ENCODE assay signal across 15 cellular contexts in genomic region chr5:135718151-135718550, GRCh38.
DNase-seq lines count a peak whose midpoint lies in the region; ATAC-seq and TF ChIP-seq lines count a peak whose summit lies in the region.
"Had no signal": no experiment of that assay in that cellular context is flagged by ENCODE, and none has a peak within 500 bp of the region (broad histone marks: within the 10 kb centered on the region; RNA-seq: fewer than 3 reads in every experiment).

No MANE protein-coding gene starts in this region.

- no peak overlapping the region for H3K4me3 Mint-ChIP-seq in GM23338
- H3K4me3 Mint-ChIP-seq in chondrocyte (ENCODE audit: unreplicated experiment) = no peak overlapping the region
- H3K4me3 Mint-ChIP-seq: stimulated activated naive CD8-positive, alpha-beta T cell treated with anti-CD3 and anti-CD28 coated beads, Interleukin-15, Interleukin-2, amounts not matched to agents 100 ng/mL and 50 ng/mL, for 24 hours had no signal

- H3K9ac ChIP-seq in Loucy (ENCODE audit: low read depth, low read length, poor library complexity, severe bottlenecking) = no peak overlapping the region
- H3K9ac ChIP-seq in mesenchymal stem cell (ENCODE audit: low read length) = no peak overlapping the region

- H3K27me3 ChIP-seq in Loucy (ENCODE audit: insufficient read depth, low read length, poor library complexity, severe bottlenecking) = no peaks in the 10 kb centered on the region
- peaks cover 31 to 60% of the 10 kb centered on the region in 2 experiments for H3K27me3 ChIP-seq in mesenchymal stem cell (ENCODE audit: control insufficient read depth in 1 of 2, insufficient read depth in 1 of 2, low read length in 2 of 2)
- H3K27me3 ChIP-seq in GM23338 (ENCODE audit: insufficient read depth) = no peaks in the 10 kb centered on the region
- H3K27me3 ChIP-seq: body of pancreas had no signal

- peaks cover 15% of the 10 kb centered on the region for H3K4me1 ChIP-seq in Loucy (ENCODE audit: insufficient read depth, low read length, poor library complexity, severe bottlenecking)
- peaks cover 9% of the 10 kb centered on the region for H3K4me1 ChIP-seq in mesenchymal stem cell (ENCODE audit: control insufficient read depth, insufficient read depth, low read depth, low read length)
- H3K4me1 ChIP-seq in GM23338 (ENCODE audit: insufficient read depth) = peaks cover 5% of the 10 kb centered on the region
- H3K4me1 ChIP-seq: body of pancreas, gastrocnemius medialis had no signal

- H3K79me1 ChIP-seq in mesenchymal stem cell (replicated peaks; ENCODE audit: low read length, poor library complexity, severe bottlenecking) = no peaks in the 10 kb centered on the region

- H2BK120ac ChIP-seq in mesenchymal stem cell (ENCODE audit: low read depth, low read length) = no peak overlapping the region

- H2BK5ac ChIP-seq in mesenchymal stem cell (ENCODE audit: low read depth, low read length, poor library complexity, severe bottlenecking) = no peak overlapping the region

- no peak overlapping the region for H2AK5ac ChIP-seq in mesenchymal stem cell (ENCODE audit: low read length, severe bottlenecking)

- H3F3A ChIP-seq in Loucy (ENCODE audit: low read depth) (no peaks in the 10 kb centered on the region), GM23338 (replicated peaks; ENCODE audit: low read depth) (no peaks in the 10 kb centered on the region)

- no peak overlapping the region for H2BK12ac ChIP-seq in mesenchymal stem cell (ENCODE audit: low read length in 2 of 2)

- H3K9me3 Mint-ChIP-seq in GM23338 (no peaks in the 10 kb centered on the region), chondrocyte (ENCODE audit: low read depth) (peaks cover 3% of the 10 kb centered on the region)
- H3K9me3 Mint-ChIP-seq: stimulated activated naive CD8-positive, alpha-beta T cell treated with anti-CD3 and anti-CD28 coated beads, Interleukin-15, Interleukin-2, amounts not matched to agents 100 ng/mL and 50 ng/mL, for 24 hours had no signal

- H3K27ac ChIP-seq in mesenchymal stem cell (ENCODE audit: low read length, poor library complexity, severe bottlenecking) = no peak overlapping the region
- H3K27ac ChIP-seq in GM23338 (ENCODE audit: low read depth) = no peak overlapping the region
- H3K27ac ChIP-seq: body of pancreas, gastrocnemius medialis, WERI-Rb-1 had no signal

- in situ Hi-C loops in Caki2 (cut with HindIII; ENCODE audit: low pct_unique_long_range_greater_than_20kb, low sequenced_read_pairs) = no loop called here

- peak; percentile 8 for DNase-seq in Caki2 (ENCODE audit: low read depth)
- peak; percentile 52 for DNase-seq in astrocyte of the hippocampus (ENCODE audit: low read depth, low spot score)
- DNase-seq in mesenchymal stem cell = peak; percentile 72
- no peak for DNase-seq in GM23338 (ENCODE audit: low spot score)
- no peak for DNase-seq in central memory CD4-positive, alpha-beta T cell
- DNase-seq in head of caudate nucleus = no peak
- DNase-seq in chondrocyte (ENCODE audit: low spot score) = no peak
- DNase-seq: body of pancreas; effector CD4-positive, alpha-beta T cell; gastrocnemius medialis; NCI-H1048; small intestine; WERI-Rb-1 had no signal

- no peak overlapping the region for H3K14ac ChIP-seq in mesenchymal stem cell (ENCODE audit: low read length in 2 of 2)

- no peaks in the 10 kb centered on the region for H3K9me3 ChIP-seq in Loucy (ENCODE audit: insufficient read depth, low read depth, low read length)
- no peaks in the 10 kb centered on the region for H3K9me3 ChIP-seq in mesenchymal stem cell (ENCODE audit: control insufficient read depth, low read length)
- H3K9me3 ChIP-seq: body of pancreas, gastrocnemius medialis had no signal

- H3K27ac Mint-ChIP-seq in GM23338 = no peak overlapping the region
- no peak overlapping the region for H3K27ac Mint-ChIP-seq in chondrocyte (ENCODE audit: unreplicated experiment)
- H3K27ac Mint-ChIP-seq: stimulated activated naive CD8-positive, alpha-beta T cell treated with anti-CD3 and anti-CD28 coated beads, Interleukin-15, Interleukin-2, amounts not matched to agents 100 ng/mL and 50 ng/mL, for 24 hours had no signal

- H4K91ac ChIP-seq in mesenchymal stem cell (ENCODE audit: low read length) = no peak overlapping the region

- H3K4me3 ChIP-seq in Loucy (ENCODE audit: low read length, poor library complexity, severe bottlenecking) = no peak overlapping the region
- no peak overlapping the region for H3K4me3 ChIP-seq in mesenchymal stem cell (ENCODE audit: insufficient read depth in 1 of 2, low read depth in 1 of 2, low read length in 2 of 2)
- no peak overlapping the region for H3K4me3 ChIP-seq in GM23338
- H3K4me3 ChIP-seq: body of pancreas, gastrocnemius medialis had no signal

- H4K8ac ChIP-seq in mesenchymal stem cell (ENCODE audit: low read length) = no peak overlapping the region

- H3K4me1 Mint-ChIP-seq in GM23338 (peaks cover 10% of the 10 kb centered on the region; the same call in 2 of the 3 replicates), chondrocyte (ENCODE audit: low read depth) (peaks cover 13% of the 10 kb centered on the region)

- H3K18ac ChIP-seq in mesenchymal stem cell (ENCODE audit: low read depth in 1 of 2, low read length in 2 of 2) = no peak overlapping the region

- no peak for ATAC-seq in GM23338
- ATAC-seq: body of pancreas, gastrocnemius medialis had no signal

- H3K9me2 ChIP-seq in Loucy (replicated peaks; ENCODE audit: low read depth, low read length) (no peaks in the 10 kb centered on the region), GM23338 (ENCODE audit: insufficient read depth) (no peaks in the 10 kb centered on the region)

- H3K4me2 ChIP-seq in Loucy (ENCODE audit: low read depth, low read length, poor library complexity, severe bottlenecking) (peak overlapping the region; percentile 12), mesenchymal stem cell (ENCODE audit: low read length, poor library complexity, severe bottlenecking) (no peak overlapping the region), GM23338 (no peak overlapping the region)

- intact Hi-C loops in head of caudate nucleus (cut with DNase I) = no loop called here

- no peak overlapping the region for H2BK15ac ChIP-seq in mesenchymal stem cell (ENCODE audit: low read depth, poor library complexity, severe bottlenecking)

- H3K36me3 Mint-ChIP-seq in GM23338 (ENCODE audit: low read depth) (no peaks in the 10 kb centered on the region), chondrocyte (ENCODE audit: low read depth) (peaks cover 3% of the 10 kb centered on the region)

- WGBS in mesenchymal stem cell = 40% methylated on average over 3 of the region's 4 CpGs

- TF ChIP-seq CTCF in Loucy (conservative IDR thresholded peaks at IDR 0.05; ENCODE audit: low read length) (no peak), GM23338 (conservative IDR thresholded peaks at IDR 0.05; ENCODE audit: low read depth in 2 of 2) (no peak), chondrocyte (IDR thresholded peaks at IDR 0.05) (no peak)

- H2AFZ ChIP-seq in Loucy (ENCODE audit: low read length) (no peak overlapping the region), mesenchymal stem cell (ENCODE audit: low read depth, low read length) (no peak overlapping the region), GM23338 (no peak overlapping the region)

- H3K27me3 Mint-ChIP-seq in GM23338 (ENCODE audit: insufficient read depth, low read depth, poor library complexity) = peaks cover 4% of the 10 kb centered on the region
- H3K27me3 Mint-ChIP-seq in chondrocyte (ENCODE audit: low read depth) = peaks cover 46% of the 10 kb centered on the region

- H3K4ac ChIP-seq in mesenchymal stem cell (ENCODE audit: low read depth in 1 of 2, low read length in 2 of 2) = no peak overlapping the region

- H3K36me3 ChIP-seq in Loucy (ENCODE audit: insufficient read depth, low read length) = no peaks in the 10 kb centered on the region
- H3K36me3 ChIP-seq in mesenchymal stem cell (ENCODE audit: control insufficient read depth in 1 of 2, insufficient read depth in 2 of 2, low read depth in 1 of 2, low read length in 2 of 2) = no peaks in the 10 kb centered on the region
- no peaks in the 10 kb centered on the region for H3K36me3 ChIP-seq in GM23338 (ENCODE audit: insufficient read depth)
- H3K36me3 ChIP-seq: gastrocnemius medialis, WERI-Rb-1 had no signal

- H4K20me1 ChIP-seq in Loucy (ENCODE audit: insufficient read depth, low read length, poor library complexity, severe bottlenecking) (no peaks in the 10 kb centered on the region), GM23338 (replicated peaks; ENCODE audit: insufficient read depth) (no peaks in the 10 kb centered on the region)

- H3K79me2 ChIP-seq in Loucy (ENCODE audit: insufficient read depth, low read length) (no peaks in the 10 kb centered on the region), GM23338 (replicated peaks; ENCODE audit: insufficient read depth) (no peaks in the 10 kb centered on the region)

- no peak overlapping the region for H3K23ac ChIP-seq in mesenchymal stem cell (ENCODE audit: low read length in 2 of 2)

TF ChIP-seq in GM23338, 12 proteins besides CTCF, POLR2A, EP300 and RAD21 (continues in another document):
- no peak for TF ChIP-seq ZNF331 (CRISPR knock-in tag; IDR thresholded peaks at IDR 0.05; ENCODE audit: low read depth)
- TF ChIP-seq STAT1 (IDR thresholded peaks at IDR 0.05; ENCODE audit: unreplicated experiment) = no peak
- TF ChIP-seq POLR2AphosphoS5 (IDR thresholded peaks at IDR 0.05; ENCODE audit: low read depth) = no peak
- TF ChIP-seq EZH2phosphoT487 (IDR thresholded peaks at IDR 0.05; ENCODE audit: unreplicated experiment) = no peak

Comparison
In these comparisons a context has a peak if more than half of its experiments do, and no peak if none do; other contexts are left out.
1. DNase-seq: peak in Caki2 (single experiment), astrocyte of the hippocampus (single experiment) and mesenchymal stem cell (single experiment); none in GM23338 (single experiment), central memory CD4-positive, alpha-beta T cell (single experiment), head of caudate nucleus (0 of 42) and chondrocyte (single experiment).